In the genomic region with DNA sequence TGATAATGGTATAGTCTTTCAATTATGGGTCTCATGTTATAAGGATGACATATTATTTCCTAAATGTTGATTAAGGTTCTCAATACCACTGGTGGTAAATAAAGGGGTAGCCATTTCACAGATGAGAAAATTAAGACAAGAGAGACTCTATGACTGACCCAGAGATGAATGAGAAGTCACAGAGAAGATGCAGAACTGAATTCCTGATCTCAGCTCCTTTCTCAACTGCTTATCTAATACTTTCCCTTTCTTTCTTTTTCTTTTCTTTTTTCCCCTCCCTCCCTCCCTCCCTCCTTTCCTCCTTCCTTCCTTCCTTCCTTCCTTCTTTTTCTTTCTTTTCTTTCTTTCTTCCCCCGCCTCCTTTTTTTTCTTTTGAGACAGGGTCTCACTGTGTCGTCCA, we compare ENCODE assay signal across 3 cellular contexts.
TF ChIP-seq lines count a peak whose summit lies in the region.

No MANE protein-coding gene starts in this region.

TF ChIP-seq in HepG2, 621 proteins besides CTCF, POLR2A, EP300 and RAD21:
- no peak for TF ChIP-seq ZNF207 (IDR thresholded peaks at IDR 0.05; ENCODE audit: borderline replicate concordance)
- TF ChIP-seq HNRNPK (IDR thresholded peaks at IDR 0.05; ENCODE audit: low read depth, low read length, poor library complexity, severe bottlenecking), result peak; percentile 94
- TF ChIP-seq PCBP1 (IDR thresholded peaks at IDR 0.05; ENCODE audit: borderline replicate concordance, low read depth, low read length), result 0 out of 2 replicates have a peak, but pooled peaks have one; percentile 58

TF ChIP-seq in HEK293, 187 proteins besides CTCF, POLR2A, EP300 and RAD21:
- TF ChIP-seq ZNF366 (tag by site-specific recombination; conservative IDR thresholded peaks at IDR 0.05), result 0 out of 2 replicates have a peak, but pooled peaks have one; percentile 21
- no peak for TF ChIP-seq ZNF223 (tag by site-specific recombination; IDR thresholded peaks at IDR 0.05)
- no peak for TF ChIP-seq ZNF19 (tag by site-specific recombination; IDR thresholded peaks at IDR 0.05; ENCODE audit: low read depth)
- TF ChIP-seq, protein P1, sequence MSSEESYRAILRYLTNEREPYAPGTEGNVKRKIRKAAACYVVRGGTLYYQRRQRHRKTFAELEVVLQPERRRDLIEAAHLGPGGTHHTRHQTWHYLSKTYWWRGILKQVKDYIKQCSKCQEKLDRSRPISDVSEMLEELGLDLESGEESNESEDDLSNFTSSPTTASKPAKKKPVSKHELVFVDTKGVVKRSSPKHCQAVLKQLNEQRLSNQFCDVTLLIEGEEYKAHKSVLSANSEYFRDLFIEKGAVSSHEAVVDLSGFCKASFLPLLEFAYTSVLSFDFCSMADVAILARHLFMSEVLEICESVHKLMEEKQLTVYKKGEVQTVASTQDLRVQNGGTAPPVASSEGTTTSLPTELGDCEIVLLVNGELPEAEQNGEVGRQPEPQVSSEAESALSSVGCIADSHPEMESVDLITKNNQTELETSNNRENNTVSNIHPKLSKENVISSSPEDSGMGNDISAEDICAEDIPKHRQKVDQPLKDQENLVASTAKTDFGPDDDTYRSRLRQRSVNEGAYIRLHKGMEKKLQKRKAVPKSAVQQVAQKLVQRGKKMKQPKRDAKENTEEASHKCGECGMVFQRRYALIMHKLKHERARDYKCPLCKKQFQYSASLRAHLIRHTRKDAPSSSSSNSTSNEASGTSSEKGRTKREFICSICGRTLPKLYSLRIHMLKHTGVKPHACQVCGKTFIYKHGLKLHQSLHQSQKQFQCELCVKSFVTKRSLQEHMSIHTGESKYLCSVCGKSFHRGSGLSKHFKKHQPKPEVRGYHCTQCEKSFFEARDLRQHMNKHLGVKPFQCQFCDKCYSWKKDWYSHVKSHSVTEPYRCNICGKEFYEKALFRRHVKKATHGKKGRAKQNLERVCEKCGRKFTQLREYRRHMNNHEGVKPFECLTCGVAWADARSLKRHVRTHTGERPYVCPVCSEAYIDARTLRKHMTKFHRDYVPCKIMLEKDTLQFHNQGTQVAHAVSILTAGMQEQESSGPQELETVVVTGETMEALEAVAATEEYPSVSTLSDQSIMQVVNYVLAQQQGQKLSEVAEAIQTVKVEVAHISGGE (tag by site-specific recombination; conservative IDR thresholded peaks at IDR 0.05; ENCODE audit: low read depth), result no peak
- no peak for TF ChIP-seq ZNF776 (tag by site-specific recombination; IDR thresholded peaks at IDR 0.05; ENCODE audit: borderline replicate concordance)

TF ChIP-seq in K562, 482 proteins besides CTCF, POLR2A, EP300 and RAD21:
- peak; percentile 75 for TF ChIP-seq HNRNPK (IDR thresholded peaks at IDR 0.05; ENCODE audit: low read depth, low read length, poor library complexity, severe bottlenecking)
- no peak for TF ChIP-seq ZNF134 (CRISPR knock-in tag; conservative IDR thresholded peaks at IDR 0.05)
- TF ChIP-seq SMAD4 (CRISPR knock-in tag; conservative IDR thresholded peaks at IDR 0.05), result no peak
- TF ChIP-seq MAZ (CRISPR knock-in tag; conservative IDR thresholded peaks at IDR 0.05 in 1 of 2, IDR thresholded peaks at IDR 0.05 in 1 of 2), result no peak
- peak; percentile 60 for TF ChIP-seq PCBP1 (IDR thresholded peaks at IDR 0.05; ENCODE audit: low read depth, low read length, poor library complexity, severe bottlenecking)
- TF ChIP-seq PCBP2 (IDR thresholded peaks at IDR 0.05; ENCODE audit: low read depth, low read length, poor library complexity, severe bottlenecking), result peak; percentile 70
- TF ChIP-seq PKNOX1 (IDR thresholded peaks at IDR 0.05), result no peak
- no peak for TF ChIP-seq RBM14 (IDR thresholded peaks at IDR 0.05; ENCODE audit: borderline replicate concordance, insufficient read depth, low read depth, low read length)
- peak; percentile 82 for TF ChIP-seq ZNF512 (tag; IDR thresholded peaks at IDR 0.05)
- TF ChIP-seq ZNF146 (CRISPR knock-in tag; IDR thresholded peaks at IDR 0.05; ENCODE audit: unreplicated experiment), result no peak
- no peak for TF ChIP-seq ATF7 (IDR thresholded peaks at IDR 0.05)
- TF ChIP-seq HBP1 (CRISPR knock-in tag; IDR thresholded peaks at IDR 0.05), result no peak
- no peak for TF ChIP-seq SAP30 (IDR thresholded peaks at IDR 0.05; ENCODE audit: borderline replicate concordance, insufficient read depth, low read depth, low read length, poor library complexity, severe bottlenecking)
- TF ChIP-seq BRCA1 (IDR thresholded peaks at IDR 0.05), result no peak
- TF ChIP-seq BRCA1 (CRISPR knock-in tag; IDR thresholded peaks at IDR 0.05), result no peak
- TF ChIP-seq ATF1 (CRISPR knock-in tag; IDR thresholded peaks at IDR 0.05), result no peak
- TF ChIP-seq ATF1 (tag; IDR thresholded peaks at IDR 0.05), result no peak
- TF ChIP-seq RBM25 (IDR thresholded peaks at IDR 0.05; ENCODE audit: low read depth, low read length, severe bottlenecking), result peak; percentile 26
- TF ChIP-seq SIX5 (IDR thresholded peaks at IDR 0.05; ENCODE audit: borderline replicate concordance in 1 of 2, insufficient read depth in 1 of 2, low read depth in 1 of 2, low read length in 2 of 2), result no peak
- TF ChIP-seq DNMT1 (IDR thresholded peaks at IDR 0.05), result no peak
- no peak for TF ChIP-seq NFIX (CRISPR knock-in tag; IDR thresholded peaks at IDR 0.05; ENCODE audit: low read depth)
